Comparison of ENCODE assay signal across 8 cellular contexts in genomic region chr16:25199457-25199856, GRCh38. TPM values are rescaled to one million over a fixed set of nuclear protein-coding genes. Genes with fewer than 3 reads are reported as not detected.
"Had no signal": no experiment of that assay in that cellular context is flagged by ENCODE, and none has a peak within 500 bp of the region (broad histone marks: within the 10 kb centered on the region; RNA-seq: fewer than 3 reads in every experiment).

No MANE protein-coding gene starts in this region.

- ATAC-seq: GM12878 had no signal

- H3K4me3 ChIP-seq: GM12878 had no signal

- DNase-seq: GDM1, GF-D8 had no signal

- FAIRE-seq: G401.6, GM12878, GM12891, GM12892, GM18507, GM19239 had no signal

RNA-seq across cellular contexts. Expression of gene AQP8, which starts 17.3 kb away (rescaled TPM):
- total RNA-seq: GM12878 had no signal
- polyA plus RNA-seq: GM12878 had no signal
